In genomic region chr2:215808996-215809395, GRCh38 we compare ENCODE assay signal across 1 cellular context.
TF ChIP-seq lines count a peak whose summit lies in the region.

No MANE protein-coding gene starts in this region.

TF ChIP-seq in SK-N-SH, 30 proteins besides CTCF, POLR2A, EP300 and RAD21 (continued from another document):
- TF ChIP-seq, protein P1, sequence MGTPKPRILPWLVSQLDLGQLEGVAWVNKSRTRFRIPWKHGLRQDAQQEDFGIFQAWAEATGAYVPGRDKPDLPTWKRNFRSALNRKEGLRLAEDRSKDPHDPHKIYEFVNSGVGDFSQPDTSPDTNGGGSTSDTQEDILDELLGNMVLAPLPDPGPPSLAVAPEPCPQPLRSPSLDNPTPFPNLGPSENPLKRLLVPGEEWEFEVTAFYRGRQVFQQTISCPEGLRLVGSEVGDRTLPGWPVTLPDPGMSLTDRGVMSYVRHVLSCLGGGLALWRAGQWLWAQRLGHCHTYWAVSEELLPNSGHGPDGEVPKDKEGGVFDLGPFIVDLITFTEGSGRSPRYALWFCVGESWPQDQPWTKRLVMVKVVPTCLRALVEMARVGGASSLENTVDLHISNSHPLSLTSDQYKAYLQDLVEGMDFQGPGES (IDR thresholded peaks at IDR 0.05; ENCODE audit: low read depth, low read length), result no peak
- TF ChIP-seq, protein P2, sequence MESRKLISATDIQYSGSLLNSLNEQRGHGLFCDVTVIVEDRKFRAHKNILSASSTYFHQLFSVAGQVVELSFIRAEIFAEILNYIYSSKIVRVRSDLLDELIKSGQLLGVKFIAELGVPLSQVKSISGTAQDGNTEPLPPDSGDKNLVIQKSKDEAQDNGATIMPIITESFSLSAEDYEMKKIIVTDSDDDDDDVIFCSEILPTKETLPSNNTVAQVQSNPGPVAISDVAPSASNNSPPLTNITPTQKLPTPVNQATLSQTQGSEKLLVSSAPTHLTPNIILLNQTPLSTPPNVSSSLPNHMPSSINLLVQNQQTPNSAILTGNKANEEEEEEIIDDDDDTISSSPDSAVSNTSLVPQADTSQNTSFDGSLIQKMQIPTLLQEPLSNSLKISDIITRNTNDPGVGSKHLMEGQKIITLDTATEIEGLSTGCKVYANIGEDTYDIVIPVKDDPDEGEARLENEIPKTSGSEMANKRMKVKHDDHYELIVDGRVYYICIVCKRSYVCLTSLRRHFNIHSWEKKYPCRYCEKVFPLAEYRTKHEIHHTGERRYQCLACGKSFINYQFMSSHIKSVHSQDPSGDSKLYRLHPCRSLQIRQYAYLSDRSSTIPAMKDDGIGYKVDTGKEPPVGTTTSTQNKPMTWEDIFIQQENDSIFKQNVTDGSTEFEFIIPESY (IDR thresholded peaks at IDR 0.05; ENCODE audit: borderline replicate concordance, low read depth), result no peak
- no peak for TF ChIP-seq RCOR1 (IDR thresholded peaks at IDR 0.05; ENCODE audit: low read length)
- TF ChIP-seq RFX5 (IDR thresholded peaks at IDR 0.05; ENCODE audit: low read length), result no peak
- TF ChIP-seq TEAD4 (IDR thresholded peaks at IDR 0.05; ENCODE audit: borderline replicate concordance, insufficient read depth), result no peak
- TF ChIP-seq NRF1 (IDR thresholded peaks at IDR 0.05; ENCODE audit: low read depth, low read length), result no peak
- TF ChIP-seq TAF1 (IDR thresholded peaks at IDR 0.05; ENCODE audit: borderline replicate concordance, low read depth, low read length), result no peak
